Comparison of ENCODE assay signal across 10 cellular contexts in genomic region chr11:47413908-47414684, GRCh38. TPM values are rescaled to one million over a fixed set of nuclear protein-coding genes. Genes with fewer than 3 reads are reported as not detected.
DNase-seq lines count a peak whose midpoint lies in the region; TF ChIP-seq lines count a peak whose summit lies in the region.
"Had no signal": no experiment of that assay in that cellular context is flagged by ENCODE, and none has a peak within 500 bp of the region (broad histone marks: within the 10 kb centered on the region; RNA-seq: fewer than 3 reads in every experiment).

No MANE protein-coding gene starts in this region.

- DNase-seq in activated naive CD4-positive, alpha-beta T cell treated with anti-CD3 and anti-CD28 coated beads, Interleukin-2, amount 10 ng/mL, durations not matched to agents 7 days and 5 days = no peak
- no peak for DNase-seq in activated naive CD4-positive, alpha-beta T cell treated with Interleukin-2 at 50 U/mL for 16 hours
- DNase-seq in brain microvascular endothelial cell = peak; percentile 58
- DNase-seq in tibial nerve (ENCODE audit: low spot score in 2 of 2) = no peak
- DNase-seq in activated CD4-positive, alpha-beta memory T cell treated with anti-CD3 and anti-CD28 coated beads, Interleukin-2, amount 10 ng/mL, durations not matched to agents 7 days and 5 days = no peak
- DNase-seq in NCI-H748 treated with DMSO at 0.1 percent for 48 hours (lab: John Stamatoyannopoulos, UW) = no peak
- no peak for DNase-seq in GM13976 (ENCODE audit: low spot score)
- DNase-seq: NCI-H1694 treated with DMSO at 0.1 percent for 48 hours had no signal

- H3K27me3 Mint-ChIP-seq in activated naive CD4-positive, alpha-beta T cell treated with anti-CD3 and anti-CD28 coated beads, Interleukin-2, amount 10 ng/mL, durations not matched to agents 7 days and 5 days = no peaks in the 10 kb centered on the region
- no peaks in the 10 kb centered on the region for H3K27me3 Mint-ChIP-seq in activated CD4-positive, alpha-beta memory T cell treated with anti-CD3 and anti-CD28 coated beads, Interleukin-2, amount 10 ng/mL, durations not matched to agents 7 days and 5 days

- H3K36me3 ChIP-seq in brain microvascular endothelial cell (replicated peaks) = peaks cover 46% of the 10 kb centered on the region
- H3K36me3 ChIP-seq in mesodermal cell (ENCODE audit: control insufficient read depth, insufficient read depth, low read length) = peaks cover 79% of the 10 kb centered on the region
- peaks cover 0 to 84% (median 5%) of the 10 kb centered on the region in 3 donors for H3K36me3 ChIP-seq in tibial nerve

- H3K27ac ChIP-seq in brain microvascular endothelial cell = no peak overlapping the region
- peak overlapping the region; percentile 23 for H3K27ac ChIP-seq in mesodermal cell (ENCODE audit: low read depth, low read length, severe bottlenecking)
- peak overlapping the region; percentile 7 to 91 (median 66) for H3K27ac ChIP-seq in tibial nerve
- H3K27ac ChIP-seq: SK-N-MC had no signal

- WGBS in mesodermal cell (ENCODE audit: insufficient coverage in 2 of 2), 2 experiments = 86 to 88% methylated on average over 9 to 12 of the region's 16 CpGs
- WGBS in tibial nerve, 2 donors = 53 to 55% methylated on average over 12 to 16 of the region's 16 CpGs

- H3K4me1 ChIP-seq in mesodermal cell (ENCODE audit: control insufficient read depth, insufficient read depth, low read length, poor library complexity, severe bottlenecking) = peaks cover 28% of the 10 kb centered on the region
- H3K4me1 ChIP-seq in tibial nerve = peaks cover 0 to 78% (median 33%) of the 10 kb centered on the region in 4 donors

- in situ Hi-C loops in brain microvascular endothelial cell (cut with HindIII; ENCODE audit: low pct_ligation_motif_present, low sequenced_read_pairs) (no loop called here), GM13976 (cut with MboI; ENCODE audit: low sequenced_read_pairs, unreplicated experiment) (no loop called here)

- POLR2A ChIA-PET in activated CD4-positive, alpha-beta memory T cell treated with anti-CD3 and anti-CD28 coated beads, Interleukin-2, amount 10 ng/mL, durations not matched to agents 7 days and 5 days (lab: Charles Lee) = no interaction called here

- H3K4me3 Mint-ChIP-seq in activated naive CD4-positive, alpha-beta T cell treated with anti-CD3 and anti-CD28 coated beads, Interleukin-2, amount 10 ng/mL, durations not matched to agents 7 days and 5 days = no peak overlapping the region
- no peak overlapping the region for H3K4me3 Mint-ChIP-seq in activated CD4-positive, alpha-beta memory T cell treated with anti-CD3 and anti-CD28 coated beads, Interleukin-2, amount 10 ng/mL, durations not matched to agents 7 days and 5 days

- no peak for TF ChIP-seq POLR2A in tibial nerve (IDR thresholded peaks at IDR 0.05)

- H3K4me1 Mint-ChIP-seq in activated naive CD4-positive, alpha-beta T cell treated with anti-CD3 and anti-CD28 coated beads, Interleukin-2, amount 10 ng/mL, durations not matched to agents 7 days and 5 days = peaks cover 7% of the 10 kb centered on the region
- H3K4me1 Mint-ChIP-seq in activated CD4-positive, alpha-beta memory T cell treated with anti-CD3 and anti-CD28 coated beads, Interleukin-2, amount 10 ng/mL, durations not matched to agents 7 days and 5 days = peaks cover 4% of the 10 kb centered on the region

- H3K27me3 ChIP-seq in brain microvascular endothelial cell (replicated peaks) (no peaks in the 10 kb centered on the region), tibial nerve (no peaks in the 10 kb centered on the region)

- no peaks in the 10 kb centered on the region for H3K9me3 Mint-ChIP-seq in activated naive CD4-positive, alpha-beta T cell treated with anti-CD3 and anti-CD28 coated beads, Interleukin-2, amount 10 ng/mL, durations not matched to agents 7 days and 5 days
- no peaks in the 10 kb centered on the region for H3K9me3 Mint-ChIP-seq in activated CD4-positive, alpha-beta memory T cell treated with anti-CD3 and anti-CD28 coated beads, Interleukin-2, amount 10 ng/mL, durations not matched to agents 7 days and 5 days

- CTCF ChIA-PET in activated naive CD4-positive, alpha-beta T cell treated with anti-CD3 and anti-CD28 coated beads, Interleukin-2, amount 10 ng/mL, durations not matched to agents 7 days and 5 days (lab: Charles Lee) = interaction anchor here (0.5 to 7.8 kb wide), 3 partner anchors 22 to 332 kb away, joined by 3 to 133 read pairs (median 3); no protein-coding TSS in a partner anchor
- CTCF ChIA-PET in activated CD4-positive, alpha-beta memory T cell treated with anti-CD3 and anti-CD28 coated beads, Interleukin-2, amount 10 ng/mL, durations not matched to agents 7 days and 5 days (lab: Charles Lee) = interaction anchor here (3.9 kb wide), 1 partner anchor 42 kb away, joined by 98 read pairs; no protein-coding TSS in a partner anchor

- TF ChIP-seq CTCF in brain microvascular endothelial cell (IDR thresholded peaks at IDR 0.05; ENCODE audit: low read depth, low read length, missing control alignments) = no peak
- no peak for TF ChIP-seq CTCF in tibial nerve (IDR thresholded peaks at IDR 0.05)
- TF ChIP-seq CTCF in GM13976 (IDR thresholded peaks at IDR 0.05; ENCODE audit: borderline replicate concordance, control extremely low read depth, extremely low read depth, insufficient read depth, missing control alignments) = no peak

- H3K36me3 Mint-ChIP-seq in activated naive CD4-positive, alpha-beta T cell treated with anti-CD3 and anti-CD28 coated beads, Interleukin-2, amount 10 ng/mL, durations not matched to agents 7 days and 5 days = peaks cover 26% of the 10 kb centered on the region
- peaks cover 25% of the 10 kb centered on the region for H3K36me3 Mint-ChIP-seq in activated CD4-positive, alpha-beta memory T cell treated with anti-CD3 and anti-CD28 coated beads, Interleukin-2, amount 10 ng/mL, durations not matched to agents 7 days and 5 days (ENCODE audit: low read depth)

- H3K27ac Mint-ChIP-seq in activated naive CD4-positive, alpha-beta T cell treated with anti-CD3 and anti-CD28 coated beads, Interleukin-2, amount 10 ng/mL, durations not matched to agents 7 days and 5 days = peak overlapping the region; percentile 42
- no peak overlapping the region for H3K27ac Mint-ChIP-seq in activated CD4-positive, alpha-beta memory T cell treated with anti-CD3 and anti-CD28 coated beads, Interleukin-2, amount 10 ng/mL, durations not matched to agents 7 days and 5 days

- H3K9me3 ChIP-seq in mesodermal cell (ENCODE audit: control insufficient read depth, low read length) = no peaks in the 10 kb centered on the region
- H3K9me3 ChIP-seq in tibial nerve = no peaks in the 10 kb centered on the region

- no peak for TF ChIP-seq EP300 in tibial nerve (IDR thresholded peaks at IDR 0.05)

- no peak overlapping the region for H3K4me3 ChIP-seq in brain microvascular endothelial cell (ENCODE audit: low read depth, low read length)
- no peak overlapping the region for H3K4me3 ChIP-seq in mesodermal cell (ENCODE audit: extremely low read depth, insufficient read depth, low read length, poor library complexity, severe bottlenecking)
- H3K4me3 ChIP-seq in tibial nerve = no peak overlapping the region
- H3K4me3 ChIP-seq: SK-N-MC had no signal

RNA-seq across cellular contexts. Expression of gene SLC39A13, which starts 5.7 kb away (rescaled TPM):
- polyA plus RNA-seq in mesodermal cell (2013, experiment 1 of 2) = 49.3 TPM
- polyA plus RNA-seq in mesodermal cell (2013, experiment 2 of 2) = 39.5 TPM
- total RNA-seq in tibial nerve = 100 to 1,000 TPM in 3 of 4 donors, 10 to 100 TPM in 1; 91.6 to 142 (median 116) TPM
- total RNA-seq in activated CD4-positive, alpha-beta memory T cell treated with anti-CD3 and anti-CD28 coated beads, Interleukin-2, amount 10 ng/mL, durations not matched to agents 7 days and 5 days = 10 to 100 TPM; 23.6 to 24.2 TPM

RNA-seq across cellular contexts. Expression of gene PSMC3, which starts 12.1 kb away (rescaled TPM):
- polyA plus RNA-seq in mesodermal cell (2013, experiment 1 of 2) = 153 TPM
- polyA plus RNA-seq in mesodermal cell (2013, experiment 2 of 2) = 143 TPM
- 100 to 1,000 TPM; 103 to 147 (median 128) TPM for total RNA-seq in tibial nerve
- 100 to 1,000 TPM; 111 to 112 TPM for total RNA-seq in activated CD4-positive, alpha-beta memory T cell treated with anti-CD3 and anti-CD28 coated beads, Interleukin-2, amount 10 ng/mL, durations not matched to agents 7 days and 5 days

RNA-seq across cellular contexts. Expression of gene RAPSN, which starts 34.8 kb away (rescaled TPM):
- polyA plus RNA-seq in mesodermal cell (2013, experiment 1 of 2) = not detected
- polyA plus RNA-seq in mesodermal cell (2013, experiment 2 of 2) = not detected
- total RNA-seq in tibial nerve = 1 to 10 TPM; 2.2 to 6.7 (median 2.7) TPM
- under 1 TPM; 0.30 to 0.65 TPM for total RNA-seq in activated CD4-positive, alpha-beta memory T cell treated with anti-CD3 and anti-CD28 coated beads, Interleukin-2, amount 10 ng/mL, durations not matched to agents 7 days and 5 days

RNA-seq across cellular contexts. Expression of gene SPI1, which starts 35.7 kb away (rescaled TPM):
- polyA plus RNA-seq in mesodermal cell (2013, experiment 1 of 2) = 0.33 TPM
- not detected for polyA plus RNA-seq in mesodermal cell (2013, experiment 2 of 2)
- total RNA-seq in tibial nerve = 10 to 100 TPM; 18.8 to 73.5 (median 25.2) TPM
- not detected for total RNA-seq in activated CD4-positive, alpha-beta memory T cell treated with anti-CD3 and anti-CD28 coated beads, Interleukin-2, amount 10 ng/mL, durations not matched to agents 7 days and 5 days
